9 cellular contexts compared by ENCODE assay signal in the genomic region with DNA sequence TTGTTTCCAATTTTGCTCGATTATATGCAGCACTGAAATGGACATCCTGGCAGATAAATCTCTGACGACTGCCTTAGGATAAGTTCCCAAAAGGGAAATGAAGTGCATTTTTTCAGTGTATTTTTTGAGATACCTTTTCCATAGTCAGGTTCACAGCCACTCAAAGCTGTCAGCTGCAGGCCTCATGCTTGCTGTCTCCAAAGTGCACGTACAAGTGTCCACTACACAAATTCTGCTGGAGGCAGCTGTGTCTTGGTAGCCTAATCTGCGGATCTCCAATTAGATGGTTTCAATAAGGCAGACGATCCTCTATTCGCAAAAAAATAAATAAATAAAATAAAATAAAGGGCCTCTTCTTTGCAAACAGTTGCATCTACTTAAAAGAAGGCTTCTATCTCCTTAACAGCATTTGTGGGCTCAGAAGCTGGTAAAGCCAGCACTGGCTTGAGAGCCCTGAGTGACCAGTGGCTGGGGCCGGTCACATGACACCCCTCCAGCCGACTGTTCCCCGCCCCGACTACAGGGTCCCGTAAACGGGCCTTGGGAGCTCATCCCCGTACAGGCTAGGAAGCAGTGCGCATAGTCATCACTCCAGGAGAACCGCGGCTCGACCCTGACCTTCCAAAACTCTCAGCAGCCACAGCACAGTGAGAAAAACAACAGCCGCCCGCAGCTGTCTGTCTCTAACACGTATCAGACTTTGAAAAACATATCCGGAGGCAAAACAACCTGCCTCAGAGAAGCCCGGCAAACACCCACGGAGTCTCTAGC. TPM values are rescaled to one million over a fixed set of nuclear protein-coding genes. Genes with fewer than 3 reads are reported as not detected.
DNase-seq lines count a peak whose midpoint lies in the region; ATAC-seq and TF ChIP-seq lines count a peak whose summit lies in the region.
"Had no signal": no experiment of that assay in that cellular context is flagged by ENCODE, and none has a peak within 500 bp of the region (broad histone marks: within the 10 kb centered on the region; RNA-seq: fewer than 3 reads in every experiment).

No MANE protein-coding gene starts in this region.

- ATAC-seq in HG03025 (IDR thresholded peaks at IDR 0.05; ENCODE audit: low FRiP score, unreplicated experiment) (no peak), GM18858 (IDR thresholded peaks at IDR 0.05; ENCODE audit: unreplicated experiment) (no peak), HG03460 (IDR thresholded peaks at IDR 0.05; ENCODE audit: unreplicated experiment) (no peak)

- H3K36me3 ChIP-seq in WERI-Rb-1 (no peaks in the 10 kb centered on the region; the same call in 1 of the 2 replicates), cardiac muscle cell (no peaks in the 10 kb centered on the region)

- DNase-seq in AG04450 (ENCODE audit: low read depth, low spot score) (peak; percentile 7), WERI-Rb-1 (peak; percentile 84), cardiac muscle cell (ENCODE audit: low read depth in 1 of 2, low spot score in 1 of 2) (peak; percentile 58 to 86), nucleus accumbens (lab: John Stamatoyannopoulos, UW) (peak in 51 of 56 donors; percentile 13 to 86 (median 54))
- no peak for DNase-seq in stimulated activated CD4-positive, alpha-beta T cell treated with anti-CD3 and anti-CD28 coated beads, Interleukin-4, amount 100 ng/mL, for 4 hours
- DNase-seq: DMS79 had no signal

- no peak overlapping the region for H3K4me3 ChIP-seq in AG04450 (ENCODE audit: low read depth, low read length)
- H3K4me3 ChIP-seq in WERI-Rb-1 (ENCODE audit: low read depth, low read length) = peak overlapping the region; percentile 9
- H3K4me3 ChIP-seq in cardiac muscle cell = no peak overlapping the region

- peaks cover 56% of the 10 kb centered on the region for H3K4me1 ChIP-seq in cardiac muscle cell (ENCODE audit: low read depth)

- H3K9me3 ChIP-seq in AG04450 (ENCODE audit: control insufficient read depth, insufficient read depth, low read length) (no peaks in the 10 kb centered on the region; the same call in 1 of the 2 replicates), WERI-Rb-1 (ENCODE audit: severe bottlenecking) (no peaks in the 10 kb centered on the region), cardiac muscle cell (ENCODE audit: low read depth) (no peaks in the 10 kb centered on the region)

- POLR2A ChIA-PET in AG04450 (lab: Yijun Ruan, JAX) = no interaction called here

- TF ChIP-seq CTCF in AG04450 (IDR thresholded peaks at IDR 0.05; ENCODE audit: low read depth, low read length) (no peak), WERI-Rb-1 (IDR thresholded peaks at IDR 0.05; ENCODE audit: low read depth, low read length) (no peak), cardiac muscle cell (IDR thresholded peaks at IDR 0.05; ENCODE audit: low read depth, low read length) (no peak)

- peaks cover 51% of the 10 kb centered on the region for H3K27me3 ChIP-seq in AG04450 (ENCODE audit: control insufficient read depth, insufficient read depth, low read length)
- no peaks in the 10 kb centered on the region for H3K27me3 ChIP-seq in WERI-Rb-1 (ENCODE audit: insufficient read depth, low read depth, severe bottlenecking)
- no peaks in the 10 kb centered on the region for H3K27me3 ChIP-seq in cardiac muscle cell

- H3K27ac ChIP-seq in AG04450 (ENCODE audit: low read depth, low read length) (no peak overlapping the region), WERI-Rb-1 (peak overlapping the region; percentile 35), cardiac muscle cell (peak overlapping the region; percentile 67)

- CTCF ChIA-PET in AG04450 (lab: Charles Lee) = no interaction called here

RNA-seq across cellular contexts. Expression of a gene that starts 18.8 kb away (rescaled TPM):
- polyA plus RNA-seq in AG04450 (2011; rRNA removed) (1.3 and 1.5 TPM in 2 replicates), cardiac muscle cell (13.8 and 22.0 TPM in 2 replicates)
- polyA minus RNA-seq in AG04450 (2011; rRNA and poly(A)+ RNA removed) = 0.46 and 1.8 TPM in 2 replicates
- 24.0 and 39.0 TPM in 2 replicates for total RNA-seq in cardiac muscle cell

Comparison
In these comparisons a context has a peak if more than half of its experiments do, and no peak if none do; other contexts are left out.
1. DNase-seq: peak in AG04450 (single experiment), WERI-Rb-1 (single experiment), cardiac muscle cell (2 of 2) and nucleus accumbens (51 of 56); none in stimulated activated CD4-positive, alpha-beta T cell treated with anti-CD3 and anti-CD28 coated beads, Interleukin-4, amount 100 ng/mL, for 4 hours (0 of 2).